Comparison of ENCODE assay signal across 26 cellular contexts in the genomic region with DNA sequence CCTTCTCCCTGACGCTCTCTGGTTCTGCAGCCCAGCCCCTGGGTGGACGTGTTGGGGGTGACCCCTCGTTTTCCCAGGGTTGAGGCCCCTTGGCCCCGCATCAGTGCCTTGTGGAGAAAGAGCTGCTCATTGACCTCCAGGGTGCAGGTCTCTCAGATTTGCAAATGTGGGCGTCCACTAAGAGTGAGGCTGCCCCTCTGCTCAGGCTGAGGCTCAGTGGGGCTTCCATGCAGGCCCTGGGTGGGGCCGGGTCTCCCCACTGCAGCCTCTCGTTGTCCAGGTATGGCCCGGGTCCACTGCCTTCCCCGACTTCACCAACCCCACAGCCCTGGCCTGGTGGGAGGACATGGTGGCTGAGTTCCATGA. TPM values are rescaled to one million over a fixed set of nuclear protein-coding genes. Genes with fewer than 3 reads are reported as not detected.
"Had no signal": no experiment of that assay in that cellular context is flagged by ENCODE, and none has a peak within 500 bp of the region (broad histone marks: within the 10 kb centered on the region; RNA-seq: fewer than 3 reads in every experiment).

No MANE protein-coding gene starts in this region.

- H3K27me3 Mint-ChIP-seq: activated CD8-positive, alpha-beta memory T cell treated with anti-CD3 and anti-CD28 coated beads, Interleukin-2, amount 10 ng/mL, durations not matched to agents 7 days and 5 days; activated naive CD8-positive, alpha-beta T cell treated with anti-CD3 and anti-CD28 coated beads, Interleukin-2, amount 50 U/mL, for 24 hours; activated T-helper 17 cell treated with anti-CD3 and anti-CD28 coated beads, Interleukin-2, amount 50 U/mL, for 72 hours; central memory CD8-positive, alpha-beta T cell had no signal

- H3K36me3 Mint-ChIP-seq: activated CD8-positive, alpha-beta memory T cell treated with anti-CD3 and anti-CD28 coated beads, Interleukin-2, amount 10 ng/mL, durations not matched to agents 7 days and 5 days had no signal

- H3K27ac ChIP-seq: ascending aorta, body of pancreas, PC-9, SK-N-MC, VCaP had no signal

- H3K27me3 ChIP-seq: ascending aorta, body of pancreas had no signal

- H3K4me3 ChIP-seq: ascending aorta, body of pancreas, PC-9, SK-N-MC had no signal

- H3K9me3 Mint-ChIP-seq: activated naive CD8-positive, alpha-beta T cell treated with anti-CD3 and anti-CD28 coated beads, Interleukin-2, amount 50 U/mL, for 24 hours; central memory CD8-positive, alpha-beta T cell had no signal

- ATAC-seq: activated CD4-positive, CD25-positive, alpha-beta regulatory T cell treated with anti-CD3 and anti-CD28 coated beads, Interleukin-2, amount 50 U/mL, for 24 hours; activated CD8-positive, alpha-beta memory T cell treated with anti-CD3 and anti-CD28 coated beads, Interleukin-2, amount 10 ng/mL, durations not matched to agents 7 days and 5 days; activated naive CD8-positive, alpha-beta T cell treated with anti-CD3 and anti-CD28 coated beads, Interleukin-2, amount 50 U/mL, for 24 hours; activated T-helper 17 cell treated with anti-CD3 and anti-CD28 coated beads, Interleukin-2, amount 50 U/mL, for 72 hours; body of pancreas had no signal

- DNase-seq: activated CD4-positive, alpha-beta T cell treated with anti-CD3 and anti-CD28 coated beads for 4 hours; activated CD8-positive, alpha-beta memory T cell treated with anti-CD3 and anti-CD28 coated beads, Interleukin-2, amount 10 ng/mL, durations not matched to agents 7 days and 5 days; activated naive CD4-positive, alpha-beta T cell treated with anti-CD3 and anti-CD28 coated beads, Interleukin-2, amount 50 U/mL, for 16 hours; activated naive CD8-positive, alpha-beta T cell treated with anti-CD3 and anti-CD28 coated beads, Interleukin-2, amount 50 U/mL, for 24 hours; activated T-cell treated with anti-CD3 and anti-CD28 coated beads, Interleukin-2, amount 50 U/mL, for 48 hours; amniotic stem cell; body of pancreas; IMR-90; Kasumi-1; KBM-7; NCI-H1105 treated with DMSO at 0.1 percent for 48 hours; NCI-H1436 treated with DMSO at 0.1 percent for 48 hours; NCI-H187; NCI-H2081 treated with DMSO at 0.1 percent for 48 hours; NCI-H446; NCI-H524; PC-9; SIG-M5; T-helper 1 cell had no signal

- H3K27ac Mint-ChIP-seq: activated CD8-positive, alpha-beta memory T cell treated with anti-CD3 and anti-CD28 coated beads, Interleukin-2, amount 10 ng/mL, durations not matched to agents 7 days and 5 days; activated naive CD8-positive, alpha-beta T cell treated with anti-CD3 and anti-CD28 coated beads, Interleukin-2, amount 50 U/mL, for 24 hours; activated T-helper 17 cell treated with anti-CD3 and anti-CD28 coated beads, Interleukin-2, amount 50 U/mL, for 72 hours had no signal

- H3K4me1 Mint-ChIP-seq: activated CD8-positive, alpha-beta memory T cell treated with anti-CD3 and anti-CD28 coated beads, Interleukin-2, amount 10 ng/mL, durations not matched to agents 7 days and 5 days; activated naive CD8-positive, alpha-beta T cell treated with anti-CD3 and anti-CD28 coated beads, Interleukin-2, amount 50 U/mL, for 24 hours; central memory CD8-positive, alpha-beta T cell had no signal

- H3K4me3 Mint-ChIP-seq: activated CD8-positive, alpha-beta memory T cell treated with anti-CD3 and anti-CD28 coated beads, Interleukin-2, amount 10 ng/mL, durations not matched to agents 7 days and 5 days; activated naive CD8-positive, alpha-beta T cell treated with anti-CD3 and anti-CD28 coated beads, Interleukin-2, amount 50 U/mL, for 24 hours; activated T-helper 17 cell treated with anti-CD3 and anti-CD28 coated beads, Interleukin-2, amount 50 U/mL, for 72 hours; central memory CD8-positive, alpha-beta T cell had no signal

- H3K9me3 ChIP-seq: ascending aorta, body of pancreas had no signal

- H3K4me1 ChIP-seq: ascending aorta, body of pancreas had no signal

RNA-seq across cellular contexts. Expression of a gene that starts 59.4 kb away (rescaled TPM):
- total RNA-seq: activated CD8-positive, alpha-beta memory T cell treated with anti-CD3 and anti-CD28 coated beads, Interleukin-2, amount 10 ng/mL, durations not matched to agents 7 days and 5 days; activated T-helper 17 cell treated with anti-CD3 and anti-CD28 coated beads, Interleukin-2, amount 50 U/mL, for 72 hours; body of pancreas; IMR-90; T-helper 2 cell treated with Interferon-gamma antibody and Interleukin-4, amounts not matched to agents 100 ng/mL and 5 ng/mL, for 36 hours had no signal
- polyA plus RNA-seq: IMR-90 had no signal
